Comparison of ENCODE assay signal across 1 cellular context in genomic region chr2:35035883-35036282, GRCh38.
TF ChIP-seq lines count a peak whose summit lies in the region.

No MANE protein-coding gene starts in this region.

TF ChIP-seq in WTC11, 78 proteins besides CTCF, POLR2A, EP300 and RAD21 (continued from another document):
- TF ChIP-seq USF2 (CRISPR knock-in tag; IDR thresholded peaks at IDR 0.05) = no peak
- TF ChIP-seq ZNF317 (CRISPR knock-in tag; IDR thresholded peaks at IDR 0.05; ENCODE audit: borderline replicate concordance, low read depth) = no peak
